Comparison of ENCODE assay signal across 17 cellular contexts in the genomic region with DNA sequence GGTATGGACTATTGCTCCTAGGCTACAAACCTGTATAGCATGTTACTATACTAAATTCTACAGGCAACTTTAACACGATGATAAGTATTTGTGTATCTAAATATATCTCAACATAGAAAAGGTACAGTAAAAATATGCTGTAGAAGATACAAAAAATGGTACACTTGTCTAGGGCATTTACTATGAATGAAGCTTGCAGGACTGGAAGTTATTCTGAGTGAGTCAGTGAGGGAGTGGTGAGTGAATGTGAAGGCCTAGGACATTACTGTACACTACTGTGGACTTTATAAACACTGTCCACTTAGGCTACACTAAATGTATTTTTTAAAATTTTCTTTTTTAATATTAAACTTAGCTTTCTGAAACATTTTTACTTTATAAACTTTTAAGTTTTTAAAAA.
"Had no signal": no experiment of that assay in that cellular context is flagged by ENCODE, and none has a peak within 500 bp of the region (broad histone marks: within the 10 kb centered on the region; RNA-seq: fewer than 3 reads in every experiment).

No MANE protein-coding gene starts in this region.

- ATAC-seq: heart left ventricle; left lobe of liver; mucosa of descending colon; natural killer cell; right cardiac atrium; stimulated activated effector memory CD8-positive, alpha-beta T cell treated with anti-CD3 and anti-CD28 coated beads, Interleukin-12 subunit alpha, Interleukin-12 subunit beta, amount 100 ng/mL, for 72 hours had no signal

- H3K27ac ChIP-seq: dorsolateral prefrontal cortex, esophagus muscularis mucosa, heart left ventricle, tibial nerve had no signal

- FAIRE-seq: islet of Langerhans had no signal

- H3K4me1 ChIP-seq: tibial nerve had no signal

- H3K9me3 ChIP-seq: esophagus muscularis mucosa, heart left ventricle, mucosa of descending colon, tibial nerve had no signal

- H3K36me3 ChIP-seq: esophagus muscularis mucosa, heart left ventricle, tibial nerve had no signal

- DNase-seq: activated CD4-positive, alpha-beta memory T cell treated with anti-CD3 and anti-CD28 coated beads for 36 hours; activated CD4-positive, alpha-beta T cell treated with anti-CD3 and anti-CD28 coated beads for 1 hour; activated gamma-delta T cell treated with Interleukin-2 at 50 U/mL for 16 hours; activated naive CD8-positive, alpha-beta T cell treated with anti-CD3 and anti-CD28 coated beads, Interleukin-2, amount 10 ng/mL, durations not matched to agents 7 days and 5 days; activated T-cell treated with anti-CD3 and anti-CD28 coated beads, Interleukin-2, amount 50 U/mL, for 48 hours; dorsolateral prefrontal cortex; foreskin melanocyte; heart left ventricle; mucosa of descending colon; natural killer cell; right cardiac atrium; T1000 had no signal

- H3K27me3 ChIP-seq: dorsolateral prefrontal cortex, esophagus muscularis mucosa, heart left ventricle, tibial nerve had no signal

- H3K36me3 Mint-ChIP-seq: activated CD4-positive, alpha-beta memory T cell treated with anti-CD3 and anti-CD28 coated beads for 36 hours; activated naive CD8-positive, alpha-beta T cell treated with anti-CD3 and anti-CD28 coated beads, Interleukin-2, amount 10 ng/mL, durations not matched to agents 7 days and 5 days; natural killer cell; stimulated activated effector memory CD8-positive, alpha-beta T cell treated with anti-CD3 and anti-CD28 coated beads, Interleukin-12 subunit alpha, Interleukin-12 subunit beta, amount 100 ng/mL, for 72 hours had no signal

- H3K4me3 ChIP-seq: dorsolateral prefrontal cortex, esophagus muscularis mucosa, heart left ventricle, mucosa of descending colon, tibial nerve had no signal

- H3K4me1 Mint-ChIP-seq: activated naive CD8-positive, alpha-beta T cell treated with anti-CD3 and anti-CD28 coated beads, Interleukin-2, amount 10 ng/mL, durations not matched to agents 7 days and 5 days; stimulated activated effector memory CD8-positive, alpha-beta T cell treated with anti-CD3 and anti-CD28 coated beads, Interleukin-12 subunit alpha, Interleukin-12 subunit beta, amount 100 ng/mL, for 72 hours had no signal

- H3K27ac Mint-ChIP-seq: activated CD4-positive, alpha-beta memory T cell treated with anti-CD3 and anti-CD28 coated beads for 36 hours; activated naive CD8-positive, alpha-beta T cell treated with anti-CD3 and anti-CD28 coated beads, Interleukin-2, amount 10 ng/mL, durations not matched to agents 7 days and 5 days; natural killer cell; stimulated activated effector memory CD8-positive, alpha-beta T cell treated with anti-CD3 and anti-CD28 coated beads, Interleukin-12 subunit alpha, Interleukin-12 subunit beta, amount 100 ng/mL, for 72 hours had no signal

- H3K27me3 Mint-ChIP-seq: activated CD4-positive, alpha-beta memory T cell treated with anti-CD3 and anti-CD28 coated beads for 36 hours; activated naive CD8-positive, alpha-beta T cell treated with anti-CD3 and anti-CD28 coated beads, Interleukin-2, amount 10 ng/mL, durations not matched to agents 7 days and 5 days had no signal

- H3K9me3 Mint-ChIP-seq: activated CD4-positive, alpha-beta memory T cell treated with anti-CD3 and anti-CD28 coated beads for 36 hours; activated naive CD8-positive, alpha-beta T cell treated with anti-CD3 and anti-CD28 coated beads, Interleukin-2, amount 10 ng/mL, durations not matched to agents 7 days and 5 days; natural killer cell; stimulated activated effector memory CD8-positive, alpha-beta T cell treated with anti-CD3 and anti-CD28 coated beads, Interleukin-12 subunit alpha, Interleukin-12 subunit beta, amount 100 ng/mL, for 72 hours had no signal

- H3K4me3 Mint-ChIP-seq: activated CD4-positive, alpha-beta memory T cell treated with anti-CD3 and anti-CD28 coated beads for 36 hours; activated naive CD8-positive, alpha-beta T cell treated with anti-CD3 and anti-CD28 coated beads, Interleukin-2, amount 10 ng/mL, durations not matched to agents 7 days and 5 days; natural killer cell; stimulated activated effector memory CD8-positive, alpha-beta T cell treated with anti-CD3 and anti-CD28 coated beads, Interleukin-12 subunit alpha, Interleukin-12 subunit beta, amount 100 ng/mL, for 72 hours had no signal
